9 cellular contexts compared by ENCODE assay signal in the genomic region with DNA sequence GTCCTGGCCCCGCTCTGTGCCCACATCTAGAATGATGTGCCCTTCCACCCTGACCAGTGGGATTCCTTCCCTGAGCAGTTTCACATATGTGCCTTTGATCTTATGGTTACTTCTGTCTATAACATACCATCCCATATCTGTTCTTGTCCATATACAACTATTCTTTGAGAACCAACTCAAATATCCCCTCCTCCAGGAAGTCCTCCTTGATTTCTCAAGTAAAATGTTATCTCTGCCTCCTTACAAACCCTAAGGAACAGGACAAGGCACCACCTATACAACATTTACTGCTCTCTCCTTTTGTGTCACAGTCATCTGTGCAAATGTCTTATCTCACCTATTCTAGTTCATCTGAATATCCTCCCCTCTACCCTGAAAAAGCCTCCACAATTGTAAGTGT. TPM values are rescaled to one million over a fixed set of nuclear protein-coding genes. Genes with fewer than 3 reads are reported as not detected.
"Had no signal": no experiment of that assay in that cellular context is flagged by ENCODE, and none has a peak within 500 bp of the region (broad histone marks: within the 10 kb centered on the region; RNA-seq: fewer than 3 reads in every experiment).

No MANE protein-coding gene starts in this region.

- DNase-seq: GDM1, GF-D8 had no signal

- FAIRE-seq: G401.6, GM12878, GM12891, GM12892, GM18507, GM19239 had no signal

- ATAC-seq: GM12878 had no signal

- H3K4me3 ChIP-seq: GM12878 had no signal

RNA-seq across cellular contexts. Expression of a gene that starts 28.2 kb away (rescaled TPM):
- total RNA-seq: G401 had no signal
- polyA plus RNA-seq: GM12878 had no signal
